8 cellular contexts compared by ENCODE assay signal in genomic region chr6:112296122-112296521, GRCh38. TPM values are rescaled to one million over a fixed set of nuclear protein-coding genes. Genes with fewer than 3 reads are reported as not detected.
DNase-seq lines count a peak whose midpoint lies in the region; ATAC-seq, FAIRE-seq and TF ChIP-seq lines count a peak whose summit lies in the region.

No MANE protein-coding gene starts in this region.

- no peaks in the 10 kb centered on the region for H3K27me3 ChIP-seq in adipocyte (replicated peaks; ENCODE audit: control insufficient read depth, insufficient read depth, low read length)
- H3K27me3 ChIP-seq in lower lobe of right lung (ENCODE audit: low read depth): no peaks in the 10 kb centered on the region
- no peaks in the 10 kb centered on the region for H3K27me3 ChIP-seq in stomach

- peak; percentile 23 for TF ChIP-seq CTCF in lower lobe of right lung (IDR thresholded peaks at IDR 0.05)
- TF ChIP-seq CTCF in stomach (IDR thresholded peaks at IDR 0.05): no peak

- no peaks in the 10 kb centered on the region for H3K36me3 ChIP-seq in adipocyte (ENCODE audit: control insufficient read depth, insufficient read depth, low read length, severe bottlenecking)
- no peaks in the 10 kb centered on the region for H3K36me3 ChIP-seq in lower lobe of right lung
- no peaks in the 10 kb centered on the region for H3K36me3 ChIP-seq in stomach

- H3K4me1 Mint-ChIP-seq in activated CD4-positive, alpha-beta T cell treated with anti-CD3 and anti-CD28 coated beads for 36 hours: no peaks in the 10 kb centered on the region
- H3K4me1 Mint-ChIP-seq in activated CD4-positive, alpha-beta T cell treated with anti-CD3 and anti-CD28 coated beads, Interleukin-2, amount 10 ng/mL, durations not matched to agents 24 days and 14 days: no peaks in the 10 kb centered on the region

- ATAC-seq in activated CD4-positive, alpha-beta T cell treated with anti-CD3 and anti-CD28 coated beads for 36 hours: peak; percentile 64
- ATAC-seq in HG03175 (IDR thresholded peaks at IDR 0.05; ENCODE audit: unreplicated experiment) (peak; percentile 67), lower lobe of right lung (no peak)

- intact Hi-C loops in activated CD4-positive, alpha-beta T cell treated with anti-CD3 and anti-CD28 coated beads for 36 hours (cut with DNase I, micrococcal nuclease): no loop called here
- intact Hi-C loops in activated CD4-positive, alpha-beta T cell treated with anti-CD3 and anti-CD28 coated beads, Interleukin-2, amount 10 ng/mL, durations not matched to agents 24 days and 14 days (cut with micrococcal nuclease): no loop called here
- intact Hi-C loops in lower lobe of right lung (cut with DNase I) (no loop called here), stomach (cut with DNase I; ENCODE audit: low total_unique reads) (no loop called here)

- TF ChIP-seq EP300 in stomach (IDR thresholded peaks at IDR 0.05): no peak

- no peak overlapping the region for H3K27ac Mint-ChIP-seq in activated CD4-positive, alpha-beta T cell treated with anti-CD3 and anti-CD28 coated beads for 36 hours
- H3K27ac Mint-ChIP-seq in activated CD4-positive, alpha-beta T cell treated with anti-CD3 and anti-CD28 coated beads, Interleukin-2, amount 10 ng/mL, durations not matched to agents 24 days and 14 days: no peak overlapping the region

- H3K36me3 Mint-ChIP-seq in activated CD4-positive, alpha-beta T cell treated with anti-CD3 and anti-CD28 coated beads for 36 hours (ENCODE audit: low read depth): no peaks in the 10 kb centered on the region
- H3K36me3 Mint-ChIP-seq in activated CD4-positive, alpha-beta T cell treated with anti-CD3 and anti-CD28 coated beads, Interleukin-2, amount 10 ng/mL, durations not matched to agents 24 days and 14 days (ENCODE audit: low read depth): no peaks in the 10 kb centered on the region

- DNase-seq in activated CD4-positive, alpha-beta T cell treated with anti-CD3 and anti-CD28 coated beads for 36 hours: peak; percentile 20
- DNase-seq in activated CD4-positive, alpha-beta T cell treated with anti-CD3 and anti-CD28 coated beads, Interleukin-2, amount 10 ng/mL, durations not matched to agents 24 days and 14 days: no peak
- peak; percentile 64 for DNase-seq in adipocyte (ENCODE audit: low read depth)
- no peak for DNase-seq in lower lobe of right lung
- DNase-seq in GM19239 (ENCODE audit: insufficient read length, low spot score): no peak
- no peak for DNase-seq in NCI-H2029 treated with DMSO at 0.1 percent for 48 hours (lab: John Stamatoyannopoulos, UW)
- DNase-seq in stomach: no peak

- POLR2A ChIA-PET in activated CD4-positive, alpha-beta T cell treated with anti-CD3 and anti-CD28 coated beads for 36 hours (lab: Charles Lee): no interaction called here

- H3K9ac ChIP-seq in adipocyte (ENCODE audit: low read length): no peak overlapping the region

- no peak for FAIRE-seq in GM19239 (lab: Jason Lieb, UNC)

- peaks cover 21% of the 10 kb centered on the region for H3K27me3 Mint-ChIP-seq in activated CD4-positive, alpha-beta T cell treated with anti-CD3 and anti-CD28 coated beads for 36 hours
- peaks cover 56% of the 10 kb centered on the region for H3K27me3 Mint-ChIP-seq in activated CD4-positive, alpha-beta T cell treated with anti-CD3 and anti-CD28 coated beads, Interleukin-2, amount 10 ng/mL, durations not matched to agents 24 days and 14 days

- CTCF ChIA-PET in activated CD4-positive, alpha-beta T cell treated with anti-CD3 and anti-CD28 coated beads for 36 hours (lab: Charles Lee): interaction anchor here (1.3 kb wide), 1 partner anchor 15 kb away, joined by 7 read pairs; no protein-coding TSS in a partner anchor

- no peak overlapping the region for H3K4me3 Mint-ChIP-seq in activated CD4-positive, alpha-beta T cell treated with anti-CD3 and anti-CD28 coated beads for 36 hours
- H3K4me3 Mint-ChIP-seq in activated CD4-positive, alpha-beta T cell treated with anti-CD3 and anti-CD28 coated beads, Interleukin-2, amount 10 ng/mL, durations not matched to agents 24 days and 14 days: no peak overlapping the region

- TF ChIP-seq POLR2A in stomach (IDR thresholded peaks at IDR 0.05): no peak

- H3K4me1 ChIP-seq in adipocyte (ENCODE audit: control insufficient read depth, insufficient read depth, low read length) (peaks cover 65% of the 10 kb centered on the region), lower lobe of right lung (no peaks in the 10 kb centered on the region), stomach (peaks cover 0 to 10% (median 2%) of the 10 kb centered on the region in 4 donors)

- H3K9me3 ChIP-seq in adipocyte (ENCODE audit: control insufficient read depth, low read length) (no peaks in the 10 kb centered on the region), lower lobe of right lung (no peaks in the 10 kb centered on the region), stomach (no peaks in the 10 kb centered on the region)

- H3K27ac ChIP-seq in lower lobe of right lung (no peak overlapping the region), stomach (peak overlapping the region in 1 of 5 donors; percentile 12)

- no peaks in the 10 kb centered on the region for H3K9me3 Mint-ChIP-seq in activated CD4-positive, alpha-beta T cell treated with anti-CD3 and anti-CD28 coated beads for 36 hours (ENCODE audit: low read depth)
- H3K9me3 Mint-ChIP-seq in activated CD4-positive, alpha-beta T cell treated with anti-CD3 and anti-CD28 coated beads, Interleukin-2, amount 10 ng/mL, durations not matched to agents 24 days and 14 days: no peaks in the 10 kb centered on the region

- WGBS in stomach, 5 donors: 67 to 82% (median 72%) methylated on average over 2 of the region's 2 CpGs

- H3K4me3 ChIP-seq in adipocyte (ENCODE audit: low read length): no peak overlapping the region
- H3K4me3 ChIP-seq in lower lobe of right lung: no peak overlapping the region
- no peak overlapping the region for H3K4me3 ChIP-seq in stomach

RNA-seq across cellular contexts. Expression of gene LAMA4, which starts 41.8 kb away (rescaled TPM):
- under 1 TPM in 1 of 2 experiments, not detected in 1; 0.09 TPM for total RNA-seq in activated CD4-positive, alpha-beta T cell treated with anti-CD3 and anti-CD28 coated beads for 36 hours
- total RNA-seq in activated CD4-positive, alpha-beta T cell treated with anti-CD3 and anti-CD28 coated beads, Interleukin-2, amount 10 ng/mL, durations not matched to agents 24 days and 14 days: not detected in 2 replicates
- total RNA-seq in lower lobe of right lung (91.2 TPM), stomach (100 to 1,000 TPM in 2 of 5 donors, 10 to 100 TPM in 3; 39.1 to 324 (median 56.1) TPM)
- polyA plus RNA-seq in stomach: 10 to 100 TPM in 2 of 3 donors, 1 to 10 TPM in 1; 9.7 to 18.5 (median 14.0) TPM

RNA-seq across cellular contexts. Expression of gene RFPL4B, which starts 51.0 kb away (rescaled TPM):
- not detected for total RNA-seq in activated CD4-positive, alpha-beta T cell treated with anti-CD3 and anti-CD28 coated beads for 36 hours
- not detected in 2 replicates for total RNA-seq in activated CD4-positive, alpha-beta T cell treated with anti-CD3 and anti-CD28 coated beads, Interleukin-2, amount 10 ng/mL, durations not matched to agents 24 days and 14 days
- total RNA-seq in lower lobe of right lung (not detected), stomach (not detected)
- polyA plus RNA-seq in stomach: not detected

Comparison
In these comparisons a context has a peak if more than half of its experiments do, and no peak if none do; other contexts are left out.
1. DNase-seq: peak in activated CD4-positive, alpha-beta T cell treated with anti-CD3 and anti-CD28 coated beads for 36 hours (single experiment) and adipocyte (single experiment); none in activated CD4-positive, alpha-beta T cell treated with anti-CD3 and anti-CD28 coated beads, Interleukin-2, amount 10 ng/mL, durations not matched to agents 24 days and 14 days (single experiment), lower lobe of right lung (single experiment), GM19239 (single experiment), NCI-H2029 treated with DMSO at 0.1 percent for 48 hours (single experiment) and stomach (single experiment).
2. ATAC-seq: peak in activated CD4-positive, alpha-beta T cell treated with anti-CD3 and anti-CD28 coated beads for 36 hours (single experiment) and HG03175 (single experiment); none in lower lobe of right lung (0 of 2).
3. RNA of gene LAMA4, which starts 41.8 kb away (total RNA-seq): 91.2 TPM in lower lobe of right lung (single experiment) and 39.1 to 324 TPM in stomach; 0.09 TPM in activated CD4-positive, alpha-beta T cell treated with anti-CD3 and anti-CD28 coated beads for 36 hours and not detected in activated CD4-positive, alpha-beta T cell treated with anti-CD3 and anti-CD28 coated beads, Interleukin-2, amount 10 ng/mL, durations not matched to agents 24 days and 14 days; every median in the first group is over 10 times any median in the second.